In genomic region chr20:41619360-41620115, GRCh38 we compare ENCODE assay signal across 8 cellular contexts. TPM values are rescaled to one million over a fixed set of nuclear protein-coding genes. Genes with fewer than 3 reads are reported as not detected.
DNase-seq lines count a peak whose midpoint lies in the region; ATAC-seq, FAIRE-seq and TF ChIP-seq lines count a peak whose summit lies in the region.

No MANE protein-coding gene starts in this region.

- H3K56ac ChIP-seq in mesendoderm (ENCODE audit: low read length), result peak overlapping the region; percentile 84

- H3K79me2 ChIP-seq in mesendoderm (ENCODE audit: control insufficient read depth, insufficient read depth, low read length), result peaks cover 29% of the 10 kb centered on the region

- no peak overlapping the region for H3K4ac ChIP-seq in mesendoderm (ENCODE audit: low read depth, low read length)

- H4K5ac ChIP-seq in mesendoderm (ENCODE audit: low read length), result no peak overlapping the region

- POLR2A ChIA-PET in activated naive CD8-positive, alpha-beta T cell treated with anti-CD3 and anti-CD28 coated beads, Interleukin-2, amount 10 ng/mL, durations not matched to agents 7 days and 5 days (lab: Charles Lee), result interaction anchor here (1.4 kb wide), 1 partner anchor 11 kb away, joined by 4 read pairs; no protein-coding TSS in a partner anchor

- H3K79me1 ChIP-seq in mesendoderm (ENCODE audit: low read length), result peaks cover 4% of the 10 kb centered on the region

- no peak overlapping the region for H4K8ac ChIP-seq in mesendoderm (ENCODE audit: low read depth, low read length)

- H2BK120ac ChIP-seq in mesendoderm (ENCODE audit: low read depth, low read length), result no peak overlapping the region

- TF ChIP-seq CTCF in upper lobe of right lung (IDR thresholded peaks at IDR 0.05), result no peak

- H3K4me3 ChIP-seq in BLaER1, result no peak overlapping the region
- H3K4me3 ChIP-seq in mesendoderm (ENCODE audit: low read length), result no peak overlapping the region
- no peak overlapping the region for H3K4me3 ChIP-seq in upper lobe of right lung

- peaks cover 31% of the 10 kb centered on the region for H4K20me1 ChIP-seq in BLaER1

- H3K9ac ChIP-seq in BLaER1 (no peak overlapping the region), mesendoderm (ENCODE audit: low read length) (peak overlapping the region; percentile 71)

- peaks cover 7% of the 10 kb centered on the region for H3K27me3 Mint-ChIP-seq in activated naive CD8-positive, alpha-beta T cell treated with anti-CD3 and anti-CD28 coated beads, Interleukin-2, amount 10 ng/mL, durations not matched to agents 7 days and 5 days

- no peaks in the 10 kb centered on the region for H3K27me3 ChIP-seq in BLaER1
- no peaks in the 10 kb centered on the region for H3K27me3 ChIP-seq in mesendoderm (ENCODE audit: insufficient read depth, low read length, poor library complexity)
- no peaks in the 10 kb centered on the region for H3K27me3 ChIP-seq in upper lobe of right lung

- no peak overlapping the region for H2AK5ac ChIP-seq in mesendoderm (ENCODE audit: low read length)

- no peaks in the 10 kb centered on the region for H3K9me3 Mint-ChIP-seq in activated naive CD8-positive, alpha-beta T cell treated with anti-CD3 and anti-CD28 coated beads, Interleukin-2, amount 10 ng/mL, durations not matched to agents 7 days and 5 days

- peak overlapping the region; percentile 94 for H3K4me2 ChIP-seq in BLaER1
- peak overlapping the region; percentile 65 for H3K4me2 ChIP-seq in mesendoderm (ENCODE audit: low read length)

- H3K4me1 Mint-ChIP-seq in activated naive CD8-positive, alpha-beta T cell treated with anti-CD3 and anti-CD28 coated beads, Interleukin-2, amount 10 ng/mL, durations not matched to agents 7 days and 5 days, result peaks cover 26% of the 10 kb centered on the region

- H2BK5ac ChIP-seq in mesendoderm (ENCODE audit: low read length), result no peak overlapping the region

- H3K4me1 ChIP-seq in BLaER1 (peaks cover 34% of the 10 kb centered on the region), mesendoderm (ENCODE audit: control insufficient read depth, low read depth, low read length) (peaks cover 11% of the 10 kb centered on the region), upper lobe of right lung (peaks cover 34% of the 10 kb centered on the region)

- intact Hi-C loops in upper lobe of right lung (cut with DNase I), result no loop called here

- H3K9me3 ChIP-seq in BLaER1 (peaks cover 4% of the 10 kb centered on the region; the same call in 1 of the 2 replicates), upper lobe of right lung (no peaks in the 10 kb centered on the region)

- H3K27ac ChIP-seq in BLaER1 (no peak overlapping the region), mesendoderm (ENCODE audit: low read depth, low read length) (no peak overlapping the region), upper lobe of right lung (no peak overlapping the region)

- DNase-seq in HTR-8/SVneo (ENCODE audit: insufficient read length, low spot score), result no peak
- DNase-seq in activated naive CD8-positive, alpha-beta T cell treated with anti-CD3 and anti-CD28 coated beads, Interleukin-2, amount 10 ng/mL, durations not matched to agents 7 days and 5 days, result no peak
- DNase-seq in mesendoderm, result no peak
- DNase-seq in stimulated activated CD4-positive, alpha-beta T cell treated with anti-CD3 and anti-CD28 coated beads, Interleukin-12 subunit alpha, Interleukin-12 subunit beta, amount 100 ng/mL, for 4 hours, result no peak
- DNase-seq in upper lobe of right lung, result no peak
- DNase-seq in NCI-H2029 treated with DMSO at 0.1 percent for 48 hours (lab: John Stamatoyannopoulos, UW), result no peak

- no peaks in the 10 kb centered on the region for H3K36me3 Mint-ChIP-seq in activated naive CD8-positive, alpha-beta T cell treated with anti-CD3 and anti-CD28 coated beads, Interleukin-2, amount 10 ng/mL, durations not matched to agents 7 days and 5 days

- no peak overlapping the region for H3K18ac ChIP-seq in mesendoderm (ENCODE audit: low read length)

- no peak overlapping the region for H2BK15ac ChIP-seq in mesendoderm (replicated peaks; ENCODE audit: low read depth)

- ATAC-seq in activated naive CD8-positive, alpha-beta T cell treated with anti-CD3 and anti-CD28 coated beads, Interleukin-2, amount 10 ng/mL, durations not matched to agents 7 days and 5 days (ENCODE audit: low read depth), result no peak
- ATAC-seq in GM18873 (IDR thresholded peaks at IDR 0.05; ENCODE audit: low FRiP score, unreplicated experiment) (no peak), upper lobe of right lung (no peak)

- H3K27ac Mint-ChIP-seq in activated naive CD8-positive, alpha-beta T cell treated with anti-CD3 and anti-CD28 coated beads, Interleukin-2, amount 10 ng/mL, durations not matched to agents 7 days and 5 days, result no peak overlapping the region

- no CpG with 5 or more reads among the region's 5 CpGs for WGBS in mesendoderm (ENCODE audit: extremely low coverage, insufficient coverage, low lambda C conversion rate)

- no peak overlapping the region for H3K23ac ChIP-seq in mesendoderm (ENCODE audit: low read length)

- no peaks in the 10 kb centered on the region for H3K36me3 ChIP-seq in BLaER1
- no peaks in the 10 kb centered on the region for H3K36me3 ChIP-seq in mesendoderm (ENCODE audit: control insufficient read depth, insufficient read depth, low read length)
- H3K36me3 ChIP-seq in upper lobe of right lung, result no peaks in the 10 kb centered on the region

- FAIRE-seq in HTR-8/SVneo (lab: Jason Lieb, UNC), result peak; percentile 28

- H3K4me3 Mint-ChIP-seq in activated naive CD8-positive, alpha-beta T cell treated with anti-CD3 and anti-CD28 coated beads, Interleukin-2, amount 10 ng/mL, durations not matched to agents 7 days and 5 days, result peak overlapping the region; percentile 81

RNA-seq across cellular contexts. Expression of gene CHD6, which starts 1.4 kb away (rescaled TPM):
- total RNA-seq in activated naive CD8-positive, alpha-beta T cell treated with anti-CD3 and anti-CD28 coated beads, Interleukin-2, amount 10 ng/mL, durations not matched to agents 7 days and 5 days, result 10 to 100 TPM; 48.2 to 58.9 TPM
- 23.9 TPM for polyA plus RNA-seq in mesendoderm (2013, experiment 1 of 2)
- polyA plus RNA-seq in mesendoderm (2013, experiment 2 of 2), result 23.3 TPM
- 42.3 TPM for total RNA-seq in upper lobe of right lung
